29 cellular contexts compared by ENCODE assay signal in genomic region chr9:135033487-135033886, GRCh38. TPM values are rescaled to one million over a fixed set of nuclear protein-coding genes. Genes with fewer than 3 reads are reported as not detected.
"Had no signal": no experiment of that assay in that cellular context is flagged by ENCODE, and none has a peak within 500 bp of the region (broad histone marks: within the 10 kb centered on the region; RNA-seq: fewer than 3 reads in every experiment).

No MANE protein-coding gene starts in this region.

- H3K36me3 ChIP-seq: colonic mucosa, gastrocnemius medialis, right atrium auricular region, uterus, WERI-Rb-1 had no signal

- H3K4me1 ChIP-seq: colonic mucosa, gastrocnemius medialis, parathyroid adenoma, right atrium auricular region, uterus had no signal

- DNase-seq: activated CD4-positive, alpha-beta T cell treated with anti-CD3 and anti-CD28 coated beads for 48 hours; activated CD4-positive, alpha-beta T cell treated with anti-CD3 and anti-CD28 coated beads, Interleukin-2, amount 50 U/mL, for 48 hours; activated CD8-positive, alpha-beta memory T cell treated with anti-CD3 and anti-CD28 coated beads, Interleukin-2, amount 50 U/mL, for 48 hours; activated T-cell treated with anti-CD3 and anti-CD28 coated beads, Interleukin-2, amount 50 U/mL, for 24 hours; anterior cingulate cortex; cerebellar nuclear complex; colonic mucosa; effector memory CD4-positive, alpha-beta T cell; erythroblast; gastrocnemius medialis; hippocampal formation; mesendoderm; stimulated activated CD4-positive, alpha-beta T cell treated with anti-CD3 and anti-CD28 coated beads, Interleukin-12 subunit alpha, Interleukin-12 subunit beta, amount 100 ng/mL, for 4 hours; stimulated activated CD4-positive, alpha-beta T cell treated with anti-CD3 and anti-CD28 coated beads, Interleukin-4, amount 100 ng/mL, for 1 hour; substantia nigra; T-helper 17 cell; T1000; WERI-Rb-1 had no signal

- H3K27me3 Mint-ChIP-seq: activated naive CD4-positive, alpha-beta T cell treated with anti-CD3 and anti-CD28 coated beads, Interleukin-2, amount 50 U/mL, for 24 hours; stimulated activated naive CD8-positive, alpha-beta T cell treated with anti-CD3 and anti-CD28 coated beads, Interleukin-15, Interleukin-2, amounts not matched to agents 100 ng/mL and 50 ng/mL, for 24 hours had no signal

- H3K27ac ChIP-seq: colonic mucosa, dorsolateral prefrontal cortex, gastrocnemius medialis, parathyroid adenoma, right atrium auricular region, uterus, WERI-Rb-1 had no signal

- H3K27me3 ChIP-seq: colonic mucosa, right atrium auricular region, uterus had no signal

- H3K27ac Mint-ChIP-seq: activated T-cell treated with anti-CD3 and anti-CD28 coated beads, Interleukin-2, amount 50 U/mL, for 24 hours; nephron; stimulated activated naive CD8-positive, alpha-beta T cell treated with anti-CD3 and anti-CD28 coated beads, Interleukin-15, Interleukin-2, amounts not matched to agents 100 ng/mL and 50 ng/mL, for 24 hours; T-helper 17 cell; type B pancreatic cell had no signal

- H3K4me3 Mint-ChIP-seq: activated naive CD4-positive, alpha-beta T cell treated with anti-CD3 and anti-CD28 coated beads, Interleukin-2, amount 50 U/mL, for 24 hours; activated T-cell treated with anti-CD3 and anti-CD28 coated beads, Interleukin-2, amount 50 U/mL, for 24 hours; nephron; stimulated activated naive CD8-positive, alpha-beta T cell treated with anti-CD3 and anti-CD28 coated beads, Interleukin-15, Interleukin-2, amounts not matched to agents 100 ng/mL and 50 ng/mL, for 24 hours; T-helper 17 cell; type B pancreatic cell had no signal

- H3K9me3 Mint-ChIP-seq: activated naive CD4-positive, alpha-beta T cell treated with anti-CD3 and anti-CD28 coated beads, Interleukin-2, amount 50 U/mL, for 24 hours; activated T-cell treated with anti-CD3 and anti-CD28 coated beads, Interleukin-2, amount 50 U/mL, for 24 hours; nephron; stimulated activated naive CD8-positive, alpha-beta T cell treated with anti-CD3 and anti-CD28 coated beads, Interleukin-15, Interleukin-2, amounts not matched to agents 100 ng/mL and 50 ng/mL, for 24 hours; type B pancreatic cell had no signal

- H3K4me1 Mint-ChIP-seq: activated naive CD4-positive, alpha-beta T cell treated with anti-CD3 and anti-CD28 coated beads, Interleukin-2, amount 50 U/mL, for 24 hours; nephron had no signal

- H3K4me3 ChIP-seq: colonic mucosa, dorsolateral prefrontal cortex, gastrocnemius medialis, lung, right atrium auricular region, uterus had no signal

- H3K36me3 Mint-ChIP-seq: activated naive CD4-positive, alpha-beta T cell treated with anti-CD3 and anti-CD28 coated beads, Interleukin-2, amount 50 U/mL, for 24 hours; type B pancreatic cell had no signal

- ATAC-seq: activated CD4-positive, CD25-positive, alpha-beta regulatory T cell treated with anti-CD3 and anti-CD28 coated beads, Interleukin-2, amount 50 U/mL, for 24 hours; gastrocnemius medialis; T-helper 17 cell had no signal

- H3K9me3 ChIP-seq: colonic mucosa, gastrocnemius medialis, right atrium auricular region, uterus had no signal

RNA-seq across cellular contexts. Expression of gene OLFM1, which starts 54.0 kb away (rescaled TPM):
- total RNA-seq: activated CD8-positive, alpha-beta memory T cell treated with anti-CD3 and anti-CD28 coated beads for 36 hours; T-helper 17 cell had no signal
